Comparison of ENCODE assay signal across 27 cellular contexts in genomic region chr3:123606527-123606926, GRCh38. TPM values are rescaled to one million over a fixed set of nuclear protein-coding genes. Genes with fewer than 3 reads are reported as not detected.
DNase-seq lines count a peak whose midpoint lies in the region; ATAC-seq, FAIRE-seq and TF ChIP-seq lines count a peak whose summit lies in the region.
"Had no signal": no experiment of that assay in that cellular context is flagged by ENCODE, and none has a peak within 500 bp of the region (broad histone marks: within the 10 kb centered on the region; RNA-seq: fewer than 3 reads in every experiment).

No MANE protein-coding gene starts in this region.

- TF ChIP-seq CTCF in A549 (IDR thresholded peaks at IDR 0.05) (no peak), mammary epithelial cell (conservative IDR thresholded peaks at IDR 0.05 in 1 of 2, IDR thresholded peaks at IDR 0.05 in 1 of 2; ENCODE audit: extremely low read depth in 1 of 2, insufficient read depth in 1 of 2, low read depth in 1 of 2, low read length in 2 of 2) (no peak)
- TF ChIP-seq CTCF in activated CD8-positive, alpha-beta T cell treated with anti-CD3 and anti-CD28 coated beads for 36 hours (IDR thresholded peaks at IDR 0.05) = no peak

- no peak for TF ChIP-seq RAD21 in A549 (conservative IDR thresholded peaks at IDR 0.05 in 1 of 2, IDR thresholded peaks at IDR 0.05 in 1 of 2)

- no peaks in the 10 kb centered on the region for H4K20me1 ChIP-seq in mammary epithelial cell (ENCODE audit: insufficient read depth, low read length)

- H3K4me1 ChIP-seq in A549 = peaks cover 53% of the 10 kb centered on the region
- H3K4me1 ChIP-seq in HUES48 (ENCODE audit: control insufficient read depth, insufficient read depth, low read length) = peaks cover 3% of the 10 kb centered on the region; the same call in 1 of the 2 replicates
- H3K4me1 ChIP-seq in mammary epithelial cell (ENCODE audit: insufficient read depth, low read length) = peaks cover 47% of the 10 kb centered on the region
- H3K4me1 ChIP-seq in mesenchymal stem cell (ENCODE audit: control insufficient read depth, insufficient read depth, low read depth, low read length) = peaks cover 21% of the 10 kb centered on the region
- H3K4me1 ChIP-seq: colonic mucosa, tibial nerve had no signal

- no peak for FAIRE-seq in A549 (lab: Jason Lieb, UNC)

- peaks cover 7% of the 10 kb centered on the region for H3K36me3 Mint-ChIP-seq in activated CD8-positive, alpha-beta T cell treated with anti-CD3 and anti-CD28 coated beads for 36 hours (ENCODE audit: low read depth)
- H3K36me3 Mint-ChIP-seq in activated naive CD8-positive, alpha-beta T cell treated with anti-CD3 and anti-CD28 coated beads for 36 hours = peaks cover 2% of the 10 kb centered on the region
- H3K36me3 Mint-ChIP-seq: naive B cell had no signal

- H3K4me2 ChIP-seq in A549 (peak overlapping the region; percentile 82), mammary epithelial cell (ENCODE audit: insufficient read depth, low read depth, low read length) (peak overlapping the region; percentile 52), mesenchymal stem cell (ENCODE audit: low read length, poor library complexity, severe bottlenecking) (no peak overlapping the region)
- H3K4me2 ChIP-seq: GM23338 had no signal

- H3K4ac ChIP-seq in mesenchymal stem cell (ENCODE audit: low read depth in 1 of 2, low read length in 2 of 2) = no peak overlapping the region

- peaks cover 12% of the 10 kb centered on the region for H3K79me1 ChIP-seq in mesenchymal stem cell (replicated peaks; ENCODE audit: low read length, poor library complexity, severe bottlenecking)

- H2AK5ac ChIP-seq in mesenchymal stem cell (ENCODE audit: low read length, severe bottlenecking) = no peak overlapping the region

- no peak overlapping the region for H3K18ac ChIP-seq in mesenchymal stem cell (ENCODE audit: low read depth in 1 of 2, low read length in 2 of 2)

- POLR2A ChIA-PET in A549 (lab: Yijun Ruan, JAX) = interaction anchor here (1.4 to 3.1 kb wide), 2 partner anchors 21 to 143 kb away, joined by 3 to 28 read pairs; partner anchors contain the start of gene HACD2
- POLR2A ChIA-PET in activated CD8-positive, alpha-beta T cell treated with anti-CD3 and anti-CD28 coated beads for 36 hours (lab: Charles Lee) = no interaction called here

- TF ChIP-seq EP300 in A549 (IDR thresholded peaks at IDR 0.05) = no peak

- H2BK5ac ChIP-seq in mesenchymal stem cell (ENCODE audit: low read depth, low read length, poor library complexity, severe bottlenecking) = no peak overlapping the region

- no peak for TF ChIP-seq POLR2A in A549 (IDR thresholded peaks at IDR 0.05; ENCODE audit: low read length)

- no peak overlapping the region for H2BK12ac ChIP-seq in mesenchymal stem cell (ENCODE audit: low read length in 2 of 2)

- H2BK120ac ChIP-seq in mesenchymal stem cell (ENCODE audit: low read depth, low read length) = no peak overlapping the region

- DNase-seq in A549 (ENCODE audit: low read depth in 1 of 2, low spot score in 1 of 2) = no peak
- no peak for DNase-seq in mammary epithelial cell
- DNase-seq in mesenchymal stem cell = no peak
- no peak for DNase-seq in activated CD8-positive, alpha-beta T cell treated with anti-CD3 and anti-CD28 coated beads for 36 hours
- no peak for DNase-seq in activated naive CD8-positive, alpha-beta T cell treated with anti-CD3 and anti-CD28 coated beads for 36 hours
- no peak for DNase-seq in occipital lobe (lab: John Stamatoyannopoulos, UW)
- DNase-seq: activated CD4-positive, alpha-beta memory T cell treated with anti-CD3 and anti-CD28 coated beads for 36 hours; anterior cingulate cortex; colonic mucosa; DND-41; esophagus squamous epithelium; naive B cell; NCI-H1417; NCI-H2081 treated with DMSO at 0.1 percent for 48 hours; NCI-H345; NCI-H748 treated with DMSO at 0.1 percent for 48 hours had no signal

- H3K23ac ChIP-seq in mesenchymal stem cell (ENCODE audit: low read length in 2 of 2) = no peak overlapping the region

- no peak overlapping the region for H4K8ac ChIP-seq in mesenchymal stem cell (ENCODE audit: low read length)

- H3K27ac ChIP-seq in A549 (peak overlapping the region; percentile 90 to 93), HUES48 (ENCODE audit: low read depth, low read length) (peak overlapping the region; percentile 61), mammary epithelial cell (ENCODE audit: insufficient read depth, low read depth, low read length) (peak overlapping the region; percentile 78), mesenchymal stem cell (ENCODE audit: low read length, poor library complexity, severe bottlenecking) (peak overlapping the region; percentile 18)
- H3K27ac ChIP-seq: cardiac muscle cell, colonic mucosa, tibial nerve had no signal

- no peak overlapping the region for H3K4me3 Mint-ChIP-seq in activated CD8-positive, alpha-beta T cell treated with anti-CD3 and anti-CD28 coated beads for 36 hours
- H3K4me3 Mint-ChIP-seq in activated naive CD8-positive, alpha-beta T cell treated with anti-CD3 and anti-CD28 coated beads for 36 hours = no peak overlapping the region
- H3K4me3 Mint-ChIP-seq: activated CD4-positive, alpha-beta memory T cell treated with anti-CD3 and anti-CD28 coated beads for 36 hours; activated naive CD4-positive, alpha-beta T cell treated with anti-CD3 and anti-CD28 coated beads, Interleukin-2, amount 50 U/mL, for 24 hours; activated T-helper 17 cell treated with anti-CD3 and anti-CD28 coated beads, Interleukin-2, amount 50 U/mL, for 72 hours; endodermal cell; GM23338; naive B cell; T-helper 1 cell treated with Interleukin-12 subunit alpha and Interleukin-12 subunit beta and Interleukin-4 antibody, amounts not matched to agents 30 μg/mL and 1 μg/mL, for 36 hours had no signal

- intact Hi-C loops in mammary epithelial cell (cut with micrococcal nuclease) = no loop called here
- intact Hi-C loops in activated CD8-positive, alpha-beta T cell treated with anti-CD3 and anti-CD28 coated beads for 36 hours (cut with micrococcal nuclease) = no loop called here

- BruUV-seq in mammary epithelial cell (replicated peaks; lab: Mats Ljungman, UMichigan) = no TSS peak

- H3K9ac ChIP-seq in HUES48 (ENCODE audit: low read depth, low read length) (no peak overlapping the region), mammary epithelial cell (ENCODE audit: insufficient read depth, low read length) (peak overlapping the region; percentile 33), mesenchymal stem cell (ENCODE audit: low read length) (peak overlapping the region; percentile 22)

- CTCF ChIA-PET in A549 (lab: Yijun Ruan, JAX) (interaction anchor here (0.9 to 2.1 kb wide), 6 partner anchors 12 to 46 kb away, joined by 3 to 11 read pairs (median 6); no protein-coding TSS in a partner anchor), mammary epithelial cell (lab: Charles Lee; ENCODE audit: low non-redundant PET) (no interaction called here)
- CTCF ChIA-PET in activated CD8-positive, alpha-beta T cell treated with anti-CD3 and anti-CD28 coated beads for 36 hours (lab: Charles Lee) = interaction anchor here (1.2 to 2.0 kb wide), 2 partner anchors 14 to 36 kb away, joined by 3 to 4 read pairs; no protein-coding TSS in a partner anchor

- H3K9me3 Mint-ChIP-seq in activated CD8-positive, alpha-beta T cell treated with anti-CD3 and anti-CD28 coated beads for 36 hours = no peaks in the 10 kb centered on the region
- H3K9me3 Mint-ChIP-seq in activated naive CD8-positive, alpha-beta T cell treated with anti-CD3 and anti-CD28 coated beads for 36 hours = no peaks in the 10 kb centered on the region
- H3K9me3 Mint-ChIP-seq: activated CD4-positive, alpha-beta memory T cell treated with anti-CD3 and anti-CD28 coated beads for 36 hours; activated naive CD4-positive, alpha-beta T cell treated with anti-CD3 and anti-CD28 coated beads, Interleukin-2, amount 50 U/mL, for 24 hours; activated T-helper 17 cell treated with anti-CD3 and anti-CD28 coated beads, Interleukin-2, amount 50 U/mL, for 72 hours; endodermal cell; GM23338; naive B cell; T-helper 1 cell treated with Interleukin-12 subunit alpha and Interleukin-12 subunit beta and Interleukin-4 antibody, amounts not matched to agents 30 μg/mL and 1 μg/mL, for 36 hours had no signal

- H3K27me3 ChIP-seq in HUES48 (ENCODE audit: control insufficient read depth, insufficient read depth, low read length) (no peaks in the 10 kb centered on the region), mammary epithelial cell (ENCODE audit: insufficient read depth, low read length) (no peaks in the 10 kb centered on the region), mesenchymal stem cell (ENCODE audit: control insufficient read depth in 1 of 2, insufficient read depth in 1 of 2, low read length in 2 of 2) (no peaks in the 10 kb centered on the region)
- H3K27me3 ChIP-seq: cardiac muscle cell, colonic mucosa, esophagus squamous epithelium, SJSA1, tibial nerve had no signal

- no peak overlapping the region for H4K91ac ChIP-seq in mesenchymal stem cell (ENCODE audit: low read length)

- H3K9me3 ChIP-seq in A549 (no peaks in the 10 kb centered on the region), HUES48 (ENCODE audit: control insufficient read depth, insufficient read depth, low read length) (no peaks in the 10 kb centered on the region), mammary epithelial cell (replicated peaks; ENCODE audit: insufficient read depth, low read length) (no peaks in the 10 kb centered on the region), mesenchymal stem cell (ENCODE audit: control insufficient read depth, low read length) (no peaks in the 10 kb centered on the region)
- H3K9me3 ChIP-seq: colonic mucosa, esophagus squamous epithelium, SJSA1, tibial nerve had no signal

- H2BK15ac ChIP-seq in mesenchymal stem cell (ENCODE audit: low read depth, poor library complexity, severe bottlenecking) = no peak overlapping the region

- peaks cover 19% of the 10 kb centered on the region for H3K4me1 Mint-ChIP-seq in activated CD8-positive, alpha-beta T cell treated with anti-CD3 and anti-CD28 coated beads for 36 hours (ENCODE audit: low read depth)
- peaks cover 18% of the 10 kb centered on the region for H3K4me1 Mint-ChIP-seq in activated naive CD8-positive, alpha-beta T cell treated with anti-CD3 and anti-CD28 coated beads for 36 hours
- H3K4me1 Mint-ChIP-seq: activated naive CD4-positive, alpha-beta T cell treated with anti-CD3 and anti-CD28 coated beads, Interleukin-2, amount 50 U/mL, for 24 hours had no signal

- dilution Hi-C loops in mammary epithelial cell (cut with HindIII; ENCODE audit: low sequenced_read_pairs) = no loop called here

- H3K27me3 Mint-ChIP-seq in activated CD8-positive, alpha-beta T cell treated with anti-CD3 and anti-CD28 coated beads for 36 hours = no peaks in the 10 kb centered on the region
- no peaks in the 10 kb centered on the region for H3K27me3 Mint-ChIP-seq in activated naive CD8-positive, alpha-beta T cell treated with anti-CD3 and anti-CD28 coated beads for 36 hours
- H3K27me3 Mint-ChIP-seq: activated CD4-positive, alpha-beta memory T cell treated with anti-CD3 and anti-CD28 coated beads for 36 hours; activated naive CD4-positive, alpha-beta T cell treated with anti-CD3 and anti-CD28 coated beads, Interleukin-2, amount 50 U/mL, for 24 hours; activated T-helper 17 cell treated with anti-CD3 and anti-CD28 coated beads, Interleukin-2, amount 50 U/mL, for 72 hours; naive B cell had no signal

- H3K4me3 ChIP-seq in A549 (peak overlapping the region; percentile 4; the same call in 1 of the 3 replicates), HUES48 (ENCODE audit: low read depth, low read length) (no peak overlapping the region), mammary epithelial cell (replicated peaks in 1 of 3; ENCODE audit: insufficient read depth in 1 of 3, low read depth in 2 of 3, low read length in 3 of 3) (no peak overlapping the region), mesenchymal stem cell (ENCODE audit: insufficient read depth in 1 of 2, low read depth in 1 of 2, low read length in 2 of 2) (no peak overlapping the region)
- H3K4me3 ChIP-seq: cardiac muscle cell, colonic mucosa, esophagus squamous epithelium, GM23338, SJSA1, tibial nerve had no signal

- in situ Hi-C loops in mammary epithelial cell (cut with MboI; ENCODE audit: low sequenced_read_pairs in 2 of 2) = no loop called here

- H3K36me3 ChIP-seq in HUES48 (ENCODE audit: control insufficient read depth, insufficient read depth, low read length) = no peaks in the 10 kb centered on the region
- peaks cover 6% of the 10 kb centered on the region for H3K36me3 ChIP-seq in mammary epithelial cell (ENCODE audit: insufficient read depth, low read length)
- H3K36me3 ChIP-seq in mesenchymal stem cell (ENCODE audit: control insufficient read depth in 1 of 2, insufficient read depth in 2 of 2, low read depth in 1 of 2, low read length in 2 of 2) = peaks cover 5 to 9% of the 10 kb centered on the region in 2 experiments
- H3K36me3 ChIP-seq: cardiac muscle cell, colonic mucosa had no signal

- H3K79me2 ChIP-seq in mammary epithelial cell (ENCODE audit: insufficient read depth, low read length) = peaks cover 27% of the 10 kb centered on the region

- peak overlapping the region; percentile 46 for H2AFZ ChIP-seq in mammary epithelial cell (ENCODE audit: low read depth, low read length)
- H2AFZ ChIP-seq in mesenchymal stem cell (ENCODE audit: low read depth, low read length) = no peak overlapping the region
- H2AFZ ChIP-seq: GM23338 had no signal

- ATAC-seq in A549 (no peak), GM18502 (IDR thresholded peaks at IDR 0.05; ENCODE audit: poor library complexity, unreplicated experiment) (no peak)
- no peak for ATAC-seq in activated CD8-positive, alpha-beta T cell treated with anti-CD3 and anti-CD28 coated beads for 36 hours
- ATAC-seq: activated CD4-positive, CD25-positive, alpha-beta regulatory T cell treated with anti-CD3 and anti-CD28 coated beads, Interleukin-2, amount 50 U/mL, for 24 hours had no signal

- H3K27ac Mint-ChIP-seq in activated CD8-positive, alpha-beta T cell treated with anti-CD3 and anti-CD28 coated beads for 36 hours = no peak overlapping the region
- H3K27ac Mint-ChIP-seq in activated naive CD8-positive, alpha-beta T cell treated with anti-CD3 and anti-CD28 coated beads for 36 hours = no peak overlapping the region
- H3K27ac Mint-ChIP-seq: activated naive CD4-positive, alpha-beta T cell treated with anti-CD3 and anti-CD28 coated beads, Interleukin-2, amount 50 U/mL, for 24 hours; activated T-helper 17 cell treated with anti-CD3 and anti-CD28 coated beads, Interleukin-2, amount 50 U/mL, for 72 hours; endodermal cell; GM23338; T-helper 1 cell treated with Interleukin-12 subunit alpha and Interleukin-12 subunit beta and Interleukin-4 antibody, amounts not matched to agents 30 μg/mL and 1 μg/mL, for 36 hours had no signal

- H3K14ac ChIP-seq in mesenchymal stem cell (ENCODE audit: low read length in 2 of 2) = no peak overlapping the region

RNA-seq across cellular contexts. Expression of gene HACD2, which starts 21.7 kb away (rescaled TPM):
- polyA plus RNA-seq in A549 (2011; rRNA removed) (90.2 and 97.7 TPM in 2 replicates), A549 (2017; fragmentation: RNase III; extraction: RNeasy Plus Mini Kit Qiagen cat#74134 plus additional on column Dnase treatment) (38.5 to 41.8 TPM (median 39.3 TPM) in 3 replicates), mammary epithelial cell (74.9 TPM)
- 26.2 and 31.3 TPM in 2 replicates for polyA plus RNA-seq in A549 (2012; cell fraction: cytosol; rRNA removed)
- polyA plus RNA-seq in A549 (2012; cell fraction: nucleus; rRNA removed) = 18.3 and 26.1 TPM in 2 replicates
- 58.1 and 68.6 TPM in 2 replicates for polyA minus RNA-seq in A549 (2011; rRNA and poly(A)+ RNA removed)
- total RNA-seq in mammary epithelial cell (100 to 1,000 TPM in 1 of 2 donors, 10 to 100 TPM in 1; 98.5 to 199 TPM), occipital lobe (58.6 TPM)
- polyA minus RNA-seq in mammary epithelial cell = 48.9 TPM
- polyA plus RNA-seq in mesenchymal stem cell (2013, experiment 1 of 2) = 13.5 TPM
- 14.5 TPM for polyA plus RNA-seq in mesenchymal stem cell (2013, experiment 2 of 2)
- 10 to 100 TPM; 25.1 to 26.9 TPM for total RNA-seq in activated CD8-positive, alpha-beta T cell treated with anti-CD3 and anti-CD28 coated beads for 36 hours
- 10 to 100 TPM; 30.7 to 31.0 TPM for total RNA-seq in activated naive CD8-positive, alpha-beta T cell treated with anti-CD3 and anti-CD28 coated beads for 36 hours

Comparison
In these comparisons a context has a peak if more than half of its experiments do, and no peak if none do; other contexts are left out.
1. H3K27ac ChIP-seq: peak in every context shown above with its lines; median percentile 92 in A549; 78 in mammary epithelial cell; 61 in HUES48; 18 in mesenchymal stem cell.